31 cellular contexts compared by ENCODE assay signal in genomic region chr4:185033072-185033471, GRCh38. TPM values are rescaled to one million over a fixed set of nuclear protein-coding genes. Genes with fewer than 3 reads are reported as not detected.
A peak's percentile ranks its signal among the peaks of the same experiment; 100 is the strongest.
DNase-seq lines count a peak whose midpoint lies in the region; ATAC-seq, FAIRE-seq and TF ChIP-seq lines count a peak whose summit lies in the region.
"Had no signal": no experiment of that assay in that cellular context is flagged by ENCODE, and none has a peak within 500 bp of the region (broad histone marks: within the 10 kb centered on the region; RNA-seq: fewer than 3 reads in every experiment).

No MANE protein-coding gene starts in this region.

- TF ChIP-seq POLR2A in H1 (IDR thresholded peaks at IDR 0.05; ENCODE audit: control extremely low read depth in 1 of 2, low read depth in 2 of 2, low read length in 2 of 2) (no peak), ovary (IDR thresholded peaks at IDR 0.05) (no peak)

- no peaks in the 10 kb centered on the region for H3K9me3 ChIP-seq in MM.1S (replicated peaks; ENCODE audit: insufficient read depth, low read length)
- no peaks in the 10 kb centered on the region for H3K9me3 ChIP-seq in H1 (ENCODE audit: insufficient read depth in 2 of 2, low read depth in 1 of 2, low read length in 1 of 2)
- H3K9me3 ChIP-seq in trophoblast cell (ENCODE audit: insufficient read depth, low read depth, low read length), result peaks cover 5% of the 10 kb centered on the region
- H3K9me3 ChIP-seq in ovary, result no peaks in the 10 kb centered on the region
- H3K9me3 ChIP-seq: BE2C, BLaER1 had no signal

- no peak overlapping the region for H2BK5ac ChIP-seq in H1 (ENCODE audit: low read depth, low read length)
- no peak overlapping the region for H2BK5ac ChIP-seq in trophoblast cell (ENCODE audit: low read depth, low read length, poor library complexity)

- no peak overlapping the region for H2AK5ac ChIP-seq in H1 (ENCODE audit: low read depth, low read length)
- no peak overlapping the region for H2AK5ac ChIP-seq in trophoblast cell (ENCODE audit: low read length)

- no peak overlapping the region for H3K56ac ChIP-seq in H1 (replicated peaks; ENCODE audit: insufficient read length, low read depth, low read length)

- ATAC-seq in GM19328 (IDR thresholded peaks at IDR 0.05; ENCODE audit: unreplicated experiment) (no peak), HG03097 (IDR thresholded peaks at IDR 0.05; ENCODE audit: low FRiP score, unreplicated experiment) (no peak)

- TF ChIP-seq CTCF in MM.1S (IDR thresholded peaks at IDR 0.05; ENCODE audit: low read length), result no peak
- TF ChIP-seq CTCF in H1 (IDR thresholded peaks at IDR 0.05; ENCODE audit: control extremely low read depth in 1 of 3, insufficient read depth in 1 of 3, low read depth in 1 of 3, low read length in 3 of 3), result no peak
- TF ChIP-seq CTCF in ovary (IDR thresholded peaks at IDR 0.05), result no peak

- FAIRE-seq in H1 (lab: Jason Lieb, UNC), result no peak
- FAIRE-seq: A204.1, GM12878, GM18507 had no signal

- no peak overlapping the region for H2BK120ac ChIP-seq in H1 (replicated peaks; ENCODE audit: low read depth, low read length)
- H2BK120ac ChIP-seq in trophoblast cell (ENCODE audit: insufficient read depth, low read length, poor library complexity), result no peak overlapping the region

- DNase-seq in MM.1S (no peak), H1 (ENCODE audit: low read depth in 1 of 2, low spot score in 2 of 2) (no peak), trophoblast cell (no peak), ovary (no peak), NCI-H1417 (lab: John Stamatoyannopoulos, UW) (no peak)
- DNase-seq: 8988T; ACHN; BE2C; C1 segment of cervical spinal cord; CD4-positive, alpha-beta memory T cell; CD4-positive, CD25-positive, alpha-beta regulatory T cell; CD8-positive, alpha-beta memory T cell; COR-L47; DMS 273 treated with DMSO at 0.1 percent for 48 hours; DMS153; DMS53; DMS79; DND-41; EL; GDM1 had no signal

- CTCF ChIA-PET in H1 (lab: Charles Lee; ENCODE audit: partially characterized antibody), result interaction anchor here (1.2 to 13.9 kb wide), 6 partner anchors 8 to 105 kb away, joined by 4 to 210 read pairs (median 48); partner anchors contain the start of gene SLC25A4

- no peaks in the 10 kb centered on the region for H3K79me1 ChIP-seq in H1 (ENCODE audit: low read depth, low read length)
- no peaks in the 10 kb centered on the region for H3K79me1 ChIP-seq in trophoblast cell (ENCODE audit: low read length)

- H3K4me2 ChIP-seq in MM.1S (ENCODE audit: low read depth, low read length) (peak overlapping the region; percentile 73; the same call in 1 of the 2 replicates), H1 (ENCODE audit: insufficient read depth in 1 of 2, low read depth in 2 of 2, low read length in 2 of 2) (no peak overlapping the region; a peak in 1 of 4 replicates), trophoblast cell (ENCODE audit: low read length) (no peak overlapping the region)
- H3K4me2 ChIP-seq: BLaER1 had no signal

- 94% methylated on average over 9 of the region's 9 CpGs; no CpG with 5 or more reads in 1 of the 2 experiments for WGBS in H1 (ENCODE audit: extremely low coverage in 1 of 2, insufficient coverage in 1 of 2, insufficient read length in 1 of 2, insufficient replicate concordance in 2 of 2, low coverage in 1 of 2, low lambda C conversion rate in 2 of 2, missing lambda C conversion rate in 1 of 2), 2 experiments
- WGBS in trophoblast cell (ENCODE audit: extremely low coverage, insufficient coverage, insufficient read length), result no CpG with 5 or more reads among the region's 9 CpGs
- 75 to 83% (median 80%) methylated on average over 9 of the region's 9 CpGs for WGBS in ovary, 3 donors

- POLR2A ChIA-PET in H1 (lab: Charles Lee; ENCODE audit: partially characterized antibody), result interaction anchor here (1.8 kb wide), 1 partner anchor 110 kb away, joined by 4 read pairs; the partner anchor contains the start of gene SLC25A4

- no peak overlapping the region for H2BK12ac ChIP-seq in H1 (ENCODE audit: low read depth, low read length)
- no peak overlapping the region for H2BK12ac ChIP-seq in trophoblast cell (ENCODE audit: low read length)

- no peak overlapping the region for H2BK20ac ChIP-seq in H1 (ENCODE audit: low read length)

- H2BK15ac ChIP-seq in H1 (ENCODE audit: low read length), result no peak overlapping the region

- TF ChIP-seq RAD21 in H1 (IDR thresholded peaks at IDR 0.05 in 1 of 2, conservative IDR thresholded peaks at IDR 0.05 in 1 of 2; ENCODE audit: low read depth in 2 of 2, low read length in 2 of 2), result no peak

- no peaks in the 10 kb centered on the region for H4K20me1 ChIP-seq in MM.1S (ENCODE audit: insufficient read depth, low read length)
- H4K20me1 ChIP-seq in H1 (replicated peaks in 1 of 2; ENCODE audit: control insufficient read depth in 1 of 2, insufficient read depth in 2 of 2, low read length in 2 of 2), result no peaks in the 10 kb centered on the region
- H4K20me1 ChIP-seq: BLaER1 had no signal

- H3K4me3 ChIP-seq in MM.1S (ENCODE audit: low read length) (no peak overlapping the region), H1 (ENCODE audit: extremely low read depth in 1 of 4, insufficient read depth in 2 of 4, low read depth in 3 of 4, low read length in 4 of 4) (no peak overlapping the region), trophoblast cell (ENCODE audit: low read depth, low read length) (no peak overlapping the region), ovary (no peak overlapping the region)
- H3K4me3 ChIP-seq: BLaER1, GM12878 had no signal

- TF ChIP-seq EP300 in H1 (IDR thresholded peaks at IDR 0.05; ENCODE audit: borderline replicate concordance in 1 of 2, low read depth in 2 of 2, low read length in 2 of 2) (no peak), ovary (IDR thresholded peaks at IDR 0.05) (no peak)

- H3K27me3 ChIP-seq in MM.1S (replicated peaks; ENCODE audit: insufficient read depth, low read length) (no peaks in the 10 kb centered on the region), H1 (replicated peaks in 1 of 4; ENCODE audit: control insufficient read depth in 3 of 4, extremely low read depth in 1 of 4, insufficient read depth in 3 of 4, low read length in 3 of 4) (peaks cover 0 to 6% (median 3%) of the 10 kb centered on the region in 4 experiments; a peak in 4 of 7 replicates), trophoblast cell (ENCODE audit: insufficient read depth, low read length) (peaks cover 7% of the 10 kb centered on the region), ovary (no peaks in the 10 kb centered on the region)
- H3K27me3 ChIP-seq: BLaER1 had no signal

- no peaks in the 10 kb centered on the region for H3K9me2 ChIP-seq in MM.1S (replicated peaks; ENCODE audit: insufficient read depth, low read length)

- no peak overlapping the region for H4K5ac ChIP-seq in H1 (ENCODE audit: insufficient read length, low read depth, low read length)

- H3K27ac ChIP-seq in MM.1S (ENCODE audit: low read length), result peak overlapping the region; percentile 82; the same call in 1 of the 2 replicates
- H3K27ac ChIP-seq in H1 (ENCODE audit: low read depth, low read length), result no peak overlapping the region
- no peak overlapping the region for H3K27ac ChIP-seq in trophoblast cell (ENCODE audit: low read depth, low read length)
- H3K27ac ChIP-seq in ovary, result no peak overlapping the region
- H3K27ac ChIP-seq: BLaER1 had no signal

- H3K4me1 ChIP-seq in MM.1S (ENCODE audit: low read length) (peaks cover 16% of the 10 kb centered on the region), H1 (replicated peaks in 1 of 4; ENCODE audit: control insufficient read depth in 3 of 4, insufficient read depth in 4 of 4, low read length in 3 of 4) (no peaks in the 10 kb centered on the region), trophoblast cell (ENCODE audit: control insufficient read depth in 1 of 2, insufficient read depth in 2 of 2, low read length in 2 of 2) (no peaks in the 10 kb centered on the region), ovary (ENCODE audit: insufficient read depth) (no peaks in the 10 kb centered on the region)
- H3K4me1 ChIP-seq: BE2C, BLaER1 had no signal

- H4K91ac ChIP-seq in H1 (replicated peaks; ENCODE audit: insufficient read length, low read length) (no peak overlapping the region), trophoblast cell (ENCODE audit: low read depth, low read length) (no peak overlapping the region)

- no peak overlapping the region for H3K18ac ChIP-seq in H1 (ENCODE audit: extremely low read depth, low read length)
- H3K18ac ChIP-seq in trophoblast cell (ENCODE audit: low read length), result no peak overlapping the region

- H3K4ac ChIP-seq in H1 (replicated peaks; ENCODE audit: insufficient read length, low read depth, low read length) (no peak overlapping the region), trophoblast cell (ENCODE audit: low read depth, low read length) (no peak overlapping the region)

- H2AFZ ChIP-seq in MM.1S (ENCODE audit: low read length) (no peak overlapping the region), H1 (ENCODE audit: low read length) (0 out of 2 replicates have a peak overlapping the region, but pooled peaks have one; percentile 14), trophoblast cell (ENCODE audit: insufficient read depth, low read length, poor library complexity) (no peak overlapping the region)

- H3K9ac ChIP-seq in MM.1S (ENCODE audit: low read length), result no peak overlapping the region
- H3K9ac ChIP-seq in H1 (replicated peaks in 1 of 4; ENCODE audit: extremely low read depth in 1 of 4, low read depth in 3 of 4, low read length in 3 of 4), result no peak overlapping the region
- H3K9ac ChIP-seq in trophoblast cell (ENCODE audit: low read length), result no peak overlapping the region
- H3K9ac ChIP-seq: BLaER1 had no signal

- intact Hi-C loops in ovary (cut with DNase I), result loop anchor here in 1 of 4 donors (10.0 kb wide), 1 partner anchor 62 kb away; no protein-coding TSS in a partner anchor

- H3K79me2 ChIP-seq in MM.1S (ENCODE audit: low read length), result no peaks in the 10 kb centered on the region
- H3K79me2 ChIP-seq in H1 (ENCODE audit: control insufficient read depth in 1 of 2, insufficient read depth in 2 of 2, low read length in 2 of 2), result no peaks in the 10 kb centered on the region
- no peaks in the 10 kb centered on the region for H3K79me2 ChIP-seq in trophoblast cell (ENCODE audit: control insufficient read depth, insufficient read depth, low read length, poor library complexity)

- H3K14ac ChIP-seq in H1 (ENCODE audit: insufficient read length) (no peak overlapping the region), trophoblast cell (ENCODE audit: low read length) (no peak overlapping the region)

- no peak overlapping the region for H3K23ac ChIP-seq in H1 (ENCODE audit: insufficient read length)
- H3K23ac ChIP-seq in trophoblast cell (ENCODE audit: low read length), result peak overlapping the region; percentile 82

- peaks cover 11% of the 10 kb centered on the region; the same call in 1 of the 2 replicates for H3F3A ChIP-seq in MM.1S (ENCODE audit: insufficient read depth, low read length)

- no peaks in the 10 kb centered on the region for H3K36me3 ChIP-seq in MM.1S (replicated peaks; ENCODE audit: insufficient read depth, low read length)
- H3K36me3 ChIP-seq in H1 (ENCODE audit: control insufficient read depth in 2 of 4, insufficient read depth in 4 of 4, low read length in 3 of 4), result no peaks in the 10 kb centered on the region
- no peaks in the 10 kb centered on the region for H3K36me3 ChIP-seq in trophoblast cell (ENCODE audit: control insufficient read depth in 1 of 2, insufficient read depth in 2 of 2, low read length in 2 of 2)
- no peaks in the 10 kb centered on the region for H3K36me3 ChIP-seq in ovary
- H3K36me3 ChIP-seq: BE2C, BLaER1 had no signal

- H3K23me2 ChIP-seq in H1 (ENCODE audit: low read depth, low read length), result no peaks in the 10 kb centered on the region

- no peak overlapping the region for H4K8ac ChIP-seq in H1 (ENCODE audit: extremely low read depth, insufficient read depth, low read length)
- H4K8ac ChIP-seq in trophoblast cell (ENCODE audit: low read depth, low read length), result no peak overlapping the region

- H4K12ac ChIP-seq in trophoblast cell (ENCODE audit: low read depth, low read length), result no peak overlapping the region

RNA-seq across cellular contexts. Expression of gene HELT, which starts 14.8 kb away (rescaled TPM):
- 0.35 TPM in 1 of 2 replicates, not detected in the other for total RNA-seq in H1 (2021; fragmentation: NEBNext Ultra II Directional; extraction: Animal tissue kit (Norgen Biotek cat#: 25700))
- polyA plus RNA-seq in H1 (2011; rRNA removed) (0.28 and 0.32 TPM in 2 replicates), ovary (not detected)
- polyA plus RNA-seq in H1 (2011; cell fraction: cytosol; rRNA removed), result 0.22 TPM
- polyA plus RNA-seq in H1 (2011; cell fraction: nucleus; rRNA removed), result 0.17 TPM
- not detected in 4 replicates for polyA plus RNA-seq in H1 (2012, experiment 1 of 2)
- not detected for polyA plus RNA-seq in H1 (2012, experiment 2 of 2)
- 0.08 TPM for polyA plus RNA-seq in H1 (2013, experiment 1 of 2)
- 0.09 TPM for polyA plus RNA-seq in H1 (2013, experiment 2 of 2)
- not detected in 2 replicates for polyA minus RNA-seq in H1 (2011; rRNA and poly(A)+ RNA removed)
- polyA minus RNA-seq in H1 (2011; cell fraction: cytosol; rRNA and poly(A)+ RNA removed), result not detected
- polyA minus RNA-seq in H1 (2011; cell fraction: nucleus; rRNA and poly(A)+ RNA removed), result not detected
- polyA plus RNA-seq in trophoblast cell (2013), result not detected in 2 replicates
- total RNA-seq in ovary, result not detected
- total RNA-seq: A673; CD4-positive, alpha-beta memory T cell; CD4-positive, CD25-positive, alpha-beta regulatory T cell; CD8-positive, alpha-beta memory T cell; Daoy; G401; GM12878 had no signal
- polyA plus RNA-seq: AG04450; CD14-positive monocyte; CD4-positive, alpha-beta memory T cell; CD4-positive, CD25-positive, alpha-beta regulatory T cell; CD8-positive, alpha-beta memory T cell; GM12878 had no signal
